In genomic region chr19:17435218-17435617, GRCh38 we compare ENCODE assay signal across 36 cellular contexts. TPM values are rescaled to one million over a fixed set of nuclear protein-coding genes. Genes with fewer than 3 reads are reported as not detected.
"Had no signal": no experiment of that assay in that cellular context is flagged by ENCODE, and none has a peak within 500 bp of the region (broad histone marks: within the 10 kb centered on the region; RNA-seq: fewer than 3 reads in every experiment).

No MANE protein-coding gene starts in this region.

- ATAC-seq: activated CD8-positive, alpha-beta T cell treated with anti-CD3 and anti-CD28 coated beads for 36 hours; activated naive CD4-positive, alpha-beta T cell treated with anti-CD3 and anti-CD28 coated beads, Interleukin-2, amount 50 U/mL, for 72 hours; activated T-cell treated with anti-CD3 and anti-CD28 coated beads, Interleukin-2, amount 50 U/mL, for 4 hours; activated T-cell treated with anti-CD3 and anti-CD28 coated beads, Interleukin-2, amount 50 U/mL, for 72 hours; activated T-helper 17 cell treated with anti-CD3 and anti-CD28 coated beads, Interleukin-2, amount 50 U/mL, for 72 hours; body of pancreas had no signal

- H3K27me3 ChIP-seq: adrenal gland, body of pancreas, brain microvascular endothelial cell, breast epithelium had no signal

- H3K9me3 ChIP-seq: adrenal gland, body of pancreas, breast epithelium had no signal

- DNase-seq: activated B cell treated with CpG ODN at 0.5 μM for 24 hours; activated CD4-positive, alpha-beta memory T cell treated with anti-CD3 and anti-CD28 coated beads for 36 hours; activated CD4-positive, alpha-beta T cell treated with anti-CD3 and anti-CD28 coated beads for 4 hours; activated CD4-positive, alpha-beta T cell treated with anti-CD3 and anti-CD28 coated beads, Interleukin-2, amount 10 ng/mL, durations not matched to agents 24 days and 14 days; activated CD4-positive, alpha-beta T cell treated with anti-CD3 and anti-CD28 coated beads, Interleukin-2, amount 50 U/mL, for 1 hour; activated CD4-positive, alpha-beta T cell treated with anti-CD3 and anti-CD28 coated beads, Interleukin-2, amount 50 U/mL, for 4 hours; activated CD4-positive, CD25-positive, alpha-beta regulatory T cell treated with anti-CD3 and anti-CD28 coated beads, Interleukin-2, amount 50 U/mL, for 72 hours; activated CD8-positive, alpha-beta memory T cell treated with anti-CD3 and anti-CD28 coated beads, Interleukin-2, amount 50 U/mL, for 4 hours; activated CD8-positive, alpha-beta T cell treated with anti-CD3 and anti-CD28 coated beads for 36 hours; activated effector memory CD4-positive, alpha-beta T cell treated with anti-CD3 and anti-CD28 coated beads, Interleukin-2, amount 50 U/mL, for 16 hours; activated gamma-delta T cell treated with Interleukin-2 at 50 U/mL for 16 hours; activated naive CD4-positive, alpha-beta T cell; activated naive CD4-positive, alpha-beta T cell treated with anti-CD3 and anti-CD28 coated beads for 36 hours; activated naive CD4-positive, alpha-beta T cell treated with anti-CD3 and anti-CD28 coated beads, Interleukin-2, amount 50 U/mL, for 16 hours; activated naive CD8-positive, alpha-beta T cell treated with anti-CD3 and anti-CD28 coated beads for 36 hours; activated T-cell treated with anti-CD3 and anti-CD28 coated beads for 4 hours; activated T-cell treated with anti-CD3 and anti-CD28 coated beads, Interleukin-2, amount 50 U/mL, for 1 hour; activated T-cell treated with anti-CD3 and anti-CD28 coated beads, Interleukin-2, amount 50 U/mL, for 4 hours; activated T-cell treated with anti-CD3 and anti-CD28 coated beads, Interleukin-2, amount 50 U/mL, for 72 hours; adrenal gland; amniotic stem cell; aorta; body of pancreas; brain microvascular endothelial cell; caudate nucleus; cerebellar nuclear complex; T-helper 1 cell; T-helper 2 cell; T-helper 9 cell had no signal

- H3K27ac ChIP-seq: adrenal gland, body of pancreas, brain microvascular endothelial cell, breast epithelium, VCaP had no signal

- H3K4me1 ChIP-seq: body of pancreas, breast epithelium had no signal

- H3K4me3 ChIP-seq: adrenal gland, body of pancreas, breast epithelium had no signal

- H3K36me3 ChIP-seq: adrenal gland, brain microvascular endothelial cell, breast epithelium had no signal

RNA-seq across cellular contexts. Expression of gene TMEM221, which starts 13.2 kb away (rescaled TPM):
- total RNA-seq: activated B cell treated with CpG ODN at 0.5 μM for 24 hours; activated CD4-positive, alpha-beta memory T cell treated with anti-CD3 and anti-CD28 coated beads for 36 hours; activated CD4-positive, alpha-beta T cell treated with anti-CD3 and anti-CD28 coated beads, Interleukin-2, amount 10 ng/mL, durations not matched to agents 24 days and 14 days; activated CD8-positive, alpha-beta memory T cell treated with anti-CD3 and anti-CD28 coated beads for 36 hours; activated CD8-positive, alpha-beta T cell treated with anti-CD3 and anti-CD28 coated beads for 36 hours; activated naive CD4-positive, alpha-beta T cell treated with anti-CD3 and anti-CD28 coated beads for 36 hours; activated naive CD4-positive, alpha-beta T cell treated with anti-CD3 and anti-CD28 coated beads, Interleukin-2, amount 50 U/mL, for 72 hours; activated naive CD8-positive, alpha-beta T cell treated with anti-CD3 and anti-CD28 coated beads for 36 hours; activated T-cell treated with anti-CD3 and anti-CD28 coated beads, Interleukin-2, amount 50 U/mL, for 4 hours; activated T-cell treated with anti-CD3 and anti-CD28 coated beads, Interleukin-2, amount 50 U/mL, for 72 hours; activated T-helper 1 cell treated with anti-CD3 and anti-CD28 coated beads, Interleukin-12 subunit alpha, Interleukin-12 subunit beta, Interleukin-2, Interleukin-4 antibody, amounts not matched to agents 30 ng/mL and 10 ng/mL and 1 ng/mL, durations not matched to agents 14 hours and 24 hours and 36 hours; activated T-helper 17 cell treated with anti-CD3 and anti-CD28 coated beads, Interleukin-2, amount 50 U/mL, for 72 hours had no signal

RNA-seq across cellular contexts. Expression of gene NXNL1, which starts 25.5 kb away (rescaled TPM):
- total RNA-seq: activated B cell treated with CpG ODN at 0.5 μM for 24 hours; activated CD4-positive, alpha-beta memory T cell treated with anti-CD3 and anti-CD28 coated beads for 36 hours; activated CD4-positive, alpha-beta T cell treated with anti-CD3 and anti-CD28 coated beads, Interleukin-2, amount 10 ng/mL, durations not matched to agents 24 days and 14 days; activated CD8-positive, alpha-beta memory T cell treated with anti-CD3 and anti-CD28 coated beads for 36 hours; activated CD8-positive, alpha-beta T cell treated with anti-CD3 and anti-CD28 coated beads for 36 hours; activated naive CD4-positive, alpha-beta T cell treated with anti-CD3 and anti-CD28 coated beads for 36 hours; activated naive CD4-positive, alpha-beta T cell treated with anti-CD3 and anti-CD28 coated beads, Interleukin-2, amount 50 U/mL, for 72 hours; activated naive CD8-positive, alpha-beta T cell treated with anti-CD3 and anti-CD28 coated beads for 36 hours; activated T-cell treated with anti-CD3 and anti-CD28 coated beads, Interleukin-2, amount 50 U/mL, for 4 hours; activated T-cell treated with anti-CD3 and anti-CD28 coated beads, Interleukin-2, amount 50 U/mL, for 72 hours; activated T-helper 1 cell treated with anti-CD3 and anti-CD28 coated beads, Interleukin-12 subunit alpha, Interleukin-12 subunit beta, Interleukin-2, Interleukin-4 antibody, amounts not matched to agents 30 ng/mL and 10 ng/mL and 1 ng/mL, durations not matched to agents 14 hours and 24 hours and 36 hours; activated T-helper 17 cell treated with anti-CD3 and anti-CD28 coated beads, Interleukin-2, amount 50 U/mL, for 72 hours; aorta; astrocyte; body of pancreas had no signal
- polyA plus RNA-seq: aorta had no signal
